ENCODE assay signal across 8 cellular contexts in genomic region chr21:14012409-14012808, GRCh38.
"Had no signal": no experiment of that assay in that cellular context is flagged by ENCODE, and none has a peak within 500 bp of the region (broad histone marks: within the 10 kb centered on the region; RNA-seq: fewer than 3 reads in every experiment).

No MANE protein-coding gene starts in this region.

- ATAC-seq: GM12878 had no signal

- FAIRE-seq: G401.6, GM12878, GM12891, GM12892, GM18507, GM19239 had no signal

- H3K4me3 ChIP-seq: GM12878 had no signal

- DNase-seq: GDM1, GF-D8 had no signal
